ENCODE assay signal across 18 cellular contexts in the genomic region with DNA sequence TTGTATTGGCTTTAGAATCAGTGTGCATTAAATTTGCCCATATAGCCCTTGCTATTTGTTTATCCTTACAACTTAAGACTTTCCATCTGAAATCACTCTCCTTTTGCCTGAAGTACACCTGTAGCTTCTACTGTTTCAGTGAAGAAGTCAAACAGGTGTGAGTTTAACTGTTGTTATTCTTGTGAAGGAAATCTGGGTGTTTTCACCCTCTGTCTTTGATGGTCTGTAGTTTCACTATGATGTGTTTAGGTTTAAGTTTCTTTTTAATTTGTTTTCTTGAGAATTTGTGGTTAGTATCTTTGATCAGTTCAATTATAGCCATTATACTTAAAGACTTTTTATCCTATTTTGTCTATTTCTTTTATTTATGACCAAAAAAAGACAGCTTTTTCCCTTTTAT.
DNase-seq lines count a peak whose midpoint lies in the region; ATAC-seq and TF ChIP-seq lines count a peak whose summit lies in the region.
"Had no signal": no experiment of that assay in that cellular context is flagged by ENCODE, and none has a peak within 500 bp of the region (broad histone marks: within the 10 kb centered on the region; RNA-seq: fewer than 3 reads in every experiment).

No MANE protein-coding gene starts in this region.

- DNase-seq in GM12865 (ENCODE audit: low read depth): peak; percentile 35
- DNase-seq in SIG-M5 treated with dmso at 0.1 percent for 504 hours (lab: John Stamatoyannopoulos, UW; ENCODE audit: unreplicated experiment): no peak
- DNase-seq in germinal center (ENCODE audit: low spot score): no peak
- no peak for DNase-seq in NCI-H1092 (lab: John Stamatoyannopoulos, UW)
- DNase-seq in stimulated activated naive CD8-positive, alpha-beta T cell treated with anti-CD3 and anti-CD28 coated beads, Interleukin-15, amount 100 ng/mL, for 72 hours: no peak
- DNase-seq: activated CD4-positive, alpha-beta T cell treated with anti-CD3 and anti-CD28 coated beads for 36 hours; H7; KBM-7; left ventricle myocardium inferior; NCI-H1694; NCI-H524 treated with DMSO at 0.1 percent for 48 hours; stimulated activated CD4-positive, alpha-beta T cell treated with anti-CD3 and anti-CD28 coated beads, Interleukin-1b, Interleukin-23, amount 100 ng/mL, for 48 hours; transverse colon had no signal

- H3K4me1 Mint-ChIP-seq in stimulated activated naive CD8-positive, alpha-beta T cell treated with anti-CD3 and anti-CD28 coated beads, Interleukin-15, amount 100 ng/mL, for 72 hours: peaks cover 10% of the 10 kb centered on the region

- no peak overlapping the region for H3K27ac Mint-ChIP-seq in stimulated activated naive CD8-positive, alpha-beta T cell treated with anti-CD3 and anti-CD28 coated beads, Interleukin-15, amount 100 ng/mL, for 72 hours
- H3K27ac Mint-ChIP-seq: activated CD4-positive, alpha-beta T cell treated with anti-CD3 and anti-CD28 coated beads for 36 hours; activated T-helper 17 cell treated with anti-CD3 and anti-CD28 coated beads, Interleukin-2, amount 50 U/mL, for 72 hours; natural killer cell treated with Interleukin-12 subunit alpha and Interleukin-12 subunit beta and Interleukin-15 and Interleukin-18, amount 100 ng/mL, for 72 hours had no signal

- H3K4me3 ChIP-seq in GM12865 (ENCODE audit: low read depth, low read length): no peak overlapping the region
- H3K4me3 ChIP-seq: left ventricle myocardium inferior, transverse colon had no signal

- no peak for TF ChIP-seq CTCF in GM12865 (IDR thresholded peaks at IDR 0.05; ENCODE audit: insufficient read depth, low read depth, low read length, missing control alignments)

- no peaks in the 10 kb centered on the region for H3K9me3 Mint-ChIP-seq in stimulated activated naive CD8-positive, alpha-beta T cell treated with anti-CD3 and anti-CD28 coated beads, Interleukin-15, amount 100 ng/mL, for 72 hours
- H3K9me3 Mint-ChIP-seq: activated T-helper 17 cell treated with anti-CD3 and anti-CD28 coated beads, Interleukin-2, amount 50 U/mL, for 72 hours; natural killer cell treated with Interleukin-12 subunit alpha and Interleukin-12 subunit beta and Interleukin-15 and Interleukin-18, amount 100 ng/mL, for 72 hours had no signal

- no peaks in the 10 kb centered on the region for H3K27me3 Mint-ChIP-seq in stimulated activated naive CD8-positive, alpha-beta T cell treated with anti-CD3 and anti-CD28 coated beads, Interleukin-15, amount 100 ng/mL, for 72 hours
- H3K27me3 Mint-ChIP-seq: activated CD4-positive, alpha-beta T cell treated with anti-CD3 and anti-CD28 coated beads for 36 hours; activated T-helper 17 cell treated with anti-CD3 and anti-CD28 coated beads, Interleukin-2, amount 50 U/mL, for 72 hours; natural killer cell treated with Interleukin-12 subunit alpha and Interleukin-12 subunit beta and Interleukin-15 and Interleukin-18, amount 100 ng/mL, for 72 hours had no signal

- H3K4me3 Mint-ChIP-seq in stimulated activated naive CD8-positive, alpha-beta T cell treated with anti-CD3 and anti-CD28 coated beads, Interleukin-15, amount 100 ng/mL, for 72 hours: no peak overlapping the region
- H3K4me3 Mint-ChIP-seq: activated CD4-positive, alpha-beta T cell treated with anti-CD3 and anti-CD28 coated beads for 36 hours; activated T-helper 17 cell treated with anti-CD3 and anti-CD28 coated beads, Interleukin-2, amount 50 U/mL, for 72 hours; natural killer cell treated with Interleukin-12 subunit alpha and Interleukin-12 subunit beta and Interleukin-15 and Interleukin-18, amount 100 ng/mL, for 72 hours had no signal

- peak; percentile 69 for ATAC-seq in GM19023 (IDR thresholded peaks at IDR 0.05; ENCODE audit: unreplicated experiment)
- ATAC-seq in HG02623 (IDR thresholded peaks at IDR 0.05; ENCODE audit: unreplicated experiment): peak; percentile 86
- ATAC-seq in HG03521 (IDR thresholded peaks at IDR 0.05; ENCODE audit: unreplicated experiment): peak; percentile 73
- no peak for ATAC-seq in stimulated activated naive CD8-positive, alpha-beta T cell treated with anti-CD3 and anti-CD28 coated beads, Interleukin-15, amount 100 ng/mL, for 72 hours
- ATAC-seq: activated CD4-positive, alpha-beta T cell treated with anti-CD3 and anti-CD28 coated beads for 36 hours; activated T-helper 17 cell treated with anti-CD3 and anti-CD28 coated beads, Interleukin-2, amount 50 U/mL, for 72 hours; natural killer cell treated with Interleukin-12 subunit alpha and Interleukin-12 subunit beta and Interleukin-15 and Interleukin-18, amount 100 ng/mL, for 72 hours had no signal
